Comparison of ENCODE assay signal across 25 cellular contexts in the genomic region with DNA sequence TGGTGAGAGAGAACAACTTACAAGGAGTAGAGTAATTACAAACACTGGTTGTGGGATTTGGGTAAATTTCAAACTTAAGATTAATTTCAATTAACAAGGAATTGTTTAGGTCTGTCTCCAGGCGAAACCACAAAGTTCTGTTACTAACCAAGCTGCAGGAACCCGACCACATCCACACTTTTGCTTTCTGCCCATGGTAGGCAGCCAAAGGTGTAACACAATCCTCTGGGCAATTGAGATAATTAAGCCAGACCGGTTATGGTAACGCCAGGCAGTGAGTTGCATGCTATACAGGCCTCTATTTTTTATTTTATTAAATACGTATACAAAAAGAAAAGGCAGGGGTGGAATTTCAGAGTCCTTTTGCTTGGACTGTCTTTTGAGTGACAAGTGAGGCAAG. TPM values are rescaled to one million over a fixed set of nuclear protein-coding genes. Genes with fewer than 3 reads are reported as not detected.
A peak's percentile ranks its signal among the peaks of the same experiment; 100 is the strongest.
DNase-seq lines count a peak whose midpoint lies in the region; ATAC-seq and TF ChIP-seq lines count a peak whose summit lies in the region.
"Had no signal": no experiment of that assay in that cellular context is flagged by ENCODE, and none has a peak within 500 bp of the region (broad histone marks: within the 10 kb centered on the region; RNA-seq: fewer than 3 reads in every experiment).

No MANE protein-coding gene starts in this region.

- TF ChIP-seq CTCF in heart right ventricle (IDR thresholded peaks at IDR 0.05): no peak
- no peak for TF ChIP-seq CTCF in dorsolateral prefrontal cortex (IDR thresholded peaks at IDR 0.05 in 54 of 56, conservative IDR thresholded peaks at IDR 0.05 in 2 of 56; ENCODE audit: low read depth in 1 of 56, partially characterized antibody in 56 of 56)

- H3K9me3 ChIP-seq in heart right ventricle: no peaks in the 10 kb centered on the region
- no peaks in the 10 kb centered on the region for H3K9me3 ChIP-seq in right cardiac atrium (ENCODE audit: control insufficient read depth, low read length)
- H3K9me3 ChIP-seq in skeletal muscle tissue (ENCODE audit: control insufficient read depth in 3 of 3, low read length in 3 of 3): no peaks in the 10 kb centered on the region
- H3K9me3 ChIP-seq: HAP-1, ovary, upper lobe of left lung had no signal

- DNase-seq in heart right ventricle: no peak
- DNase-seq in right cardiac atrium: no peak
- DNase-seq in NCI-H2107 (lab: John Stamatoyannopoulos, UW): peak; percentile 26
- DNase-seq in astrocyte of the hippocampus (ENCODE audit: low read depth, low spot score): peak; percentile 53
- DNase-seq in middle frontal gyrus (ENCODE audit: extremely low spot score, low spot score): no peak
- no peak for DNase-seq in germinal center (ENCODE audit: low spot score)
- DNase-seq in dorsolateral prefrontal cortex: no peak
- DNase-seq: activated CD4-positive, CD25-positive, alpha-beta regulatory T cell treated with anti-CD3 and anti-CD28 coated beads, Interleukin-2, amount 50 U/mL, for 72 hours; activated CD8-positive, alpha-beta T cell treated with anti-CD3 and anti-CD28 coated beads for 36 hours; anterior cingulate cortex; dermis blood vessel endothelial cell; DMS79 treated with DMSO at 0.1 percent for 48 hours; NCI-H146; NCI-H2227 treated with DMSO at 0.1 percent for 48 hours; NCI-H774; ovary; stimulated activated CD4-positive, alpha-beta T cell treated with anti-CD3 and anti-CD28 coated beads, Interleukin-2, amount 100 ng/mL, for 48 hours; substantia nigra; T-helper 17 cell; upper lobe of left lung had no signal

- peak overlapping the region; percentile 2 to 42 (median 16) for H3K9ac ChIP-seq in skeletal muscle tissue (ENCODE audit: low read depth in 1 of 3, low read length in 3 of 3)

- intact Hi-C loops in heart right ventricle (cut with DNase I): no loop called here
- intact Hi-C loops in right cardiac atrium (cut with DNase I): no loop called here
- intact Hi-C loops in dorsolateral prefrontal cortex (cut with DNase I): loop anchor here in 1 of 2 donors (10.0 kb wide), 1 partner anchor 83 kb away; no protein-coding TSS in a partner anchor

- ATAC-seq in heart right ventricle: peak in 5 of 8 donors; percentile 40 to 65 (median 51)
- ATAC-seq in right cardiac atrium: no peak
- ATAC-seq: activated CD8-positive, alpha-beta T cell treated with anti-CD3 and anti-CD28 coated beads for 36 hours; stimulated activated effector memory CD8-positive, alpha-beta T cell treated with anti-CD3 and anti-CD28 coated beads, Interleukin-12 subunit alpha, Interleukin-12 subunit beta, amount 100 ng/mL, for 72 hours; T-helper 17 cell had no signal

- H3K4me1 ChIP-seq in heart right ventricle: peaks cover 0 to 63% (median 32%) of the 10 kb centered on the region in 9 donors
- no peaks in the 10 kb centered on the region for H3K4me1 ChIP-seq in right cardiac atrium (ENCODE audit: control insufficient read depth, insufficient read depth, low read length)
- H3K4me1 ChIP-seq in skeletal muscle tissue (ENCODE audit: control insufficient read depth in 3 of 3, insufficient read depth in 3 of 3, low read length in 3 of 3): peaks cover 12 to 19% (median 14%) of the 10 kb centered on the region in 3 donors
- H3K4me1 ChIP-seq: HAP-1, upper lobe of left lung had no signal

- 51 to 59% methylated on average over 5 of the region's 5 CpGs for WGBS in heart right ventricle, 2 donors
- 79% methylated on average over 5 of the region's 5 CpGs for WGBS in right cardiac atrium

- H3K27ac ChIP-seq in heart right ventricle (peak overlapping the region in 4 of 10 donors; percentile 3 to 45 (median 21)), right cardiac atrium (ENCODE audit: low read length) (no peak overlapping the region), skeletal muscle tissue (ENCODE audit: low read depth, low read length) (peak overlapping the region; percentile 41), dorsolateral prefrontal cortex (peak overlapping the region in 9 of 59 donors; percentile 1 to 64 (median 32))
- H3K27ac ChIP-seq: ovary, RWPE1, SK-N-MC, upper lobe of left lung had no signal

- H3K36me3 ChIP-seq in heart right ventricle (peaks cover 0 to 12% (median 0%) of the 10 kb centered on the region in 9 donors), skeletal muscle tissue (ENCODE audit: control insufficient read depth in 3 of 3, insufficient read depth in 3 of 3, low read length in 3 of 3) (peaks cover under 1 to 14% (median 3%) of the 10 kb centered on the region in 3 donors)
- H3K36me3 ChIP-seq: HAP-1, ovary had no signal

- H3K4me3 ChIP-seq in heart right ventricle (no peak overlapping the region), right cardiac atrium (ENCODE audit: low read length) (no peak overlapping the region), skeletal muscle tissue (ENCODE audit: low read length in 3 of 3) (peak overlapping the region in 2 of 3 donors; percentile 2 to 26), dorsolateral prefrontal cortex (peak overlapping the region in 2 of 59 donors; percentile 20 to 89)
- H3K4me3 ChIP-seq: HAP-1, ovary, SK-N-MC, upper lobe of left lung had no signal

- H3K27me3 ChIP-seq in heart right ventricle (no peaks in the 10 kb centered on the region), right cardiac atrium (ENCODE audit: control insufficient read depth, insufficient read depth) (no peaks in the 10 kb centered on the region), skeletal muscle tissue (ENCODE audit: control insufficient read depth in 3 of 3, insufficient read depth in 3 of 3, low read length in 3 of 3) (no peaks in the 10 kb centered on the region), dorsolateral prefrontal cortex (no peaks in the 10 kb centered on the region)
- H3K27me3 ChIP-seq: ovary, upper lobe of left lung had no signal

RNA-seq across cellular contexts. Expression of a gene that starts 12.0 kb away (rescaled TPM):
- total RNA-seq in heart right ventricle (10 to 100 TPM; 16.7 to 76.0 (median 46.8) TPM), right cardiac atrium (10 to 100 TPM in 1 of 4 donors, 1 to 10 TPM in 3; 6.7 to 11.3 (median 8.6) TPM), skeletal muscle tissue (34.4 TPM), dorsolateral prefrontal cortex (10 to 100 TPM in 119 of 120 experiments, 1 to 10 TPM in 1; 7.8 to 66.9 (median 21.8) TPM)
- polyA plus RNA-seq in heart right ventricle (10 to 100 TPM in 1 of 2 donors, 1 to 10 TPM in 1; 3.0 to 31.7 TPM), right cardiac atrium (2.3 TPM)
- total RNA-seq: activated CD8-positive, alpha-beta T cell treated with anti-CD3 and anti-CD28 coated beads for 36 hours had no signal

Comparison
In these comparisons a context has a peak if more than half of its experiments do, and no peak if none do; other contexts are left out.
1. ATAC-seq: peak in heart right ventricle (5 of 8); none in right cardiac atrium (0 of 2).
2. DNase-seq: peak in NCI-H2107 (single experiment) and astrocyte of the hippocampus (single experiment); none in heart right ventricle (0 of 2), right cardiac atrium (0 of 3), middle frontal gyrus (single experiment), germinal center (single experiment) and dorsolateral prefrontal cortex (0 of 10).
3. H3K4me3 ChIP-seq: peak in skeletal muscle tissue (2 of 3); none in heart right ventricle (0 of 10) and right cardiac atrium (single experiment).